ENCODE assay signal across 9 cellular contexts in the genomic region with DNA sequence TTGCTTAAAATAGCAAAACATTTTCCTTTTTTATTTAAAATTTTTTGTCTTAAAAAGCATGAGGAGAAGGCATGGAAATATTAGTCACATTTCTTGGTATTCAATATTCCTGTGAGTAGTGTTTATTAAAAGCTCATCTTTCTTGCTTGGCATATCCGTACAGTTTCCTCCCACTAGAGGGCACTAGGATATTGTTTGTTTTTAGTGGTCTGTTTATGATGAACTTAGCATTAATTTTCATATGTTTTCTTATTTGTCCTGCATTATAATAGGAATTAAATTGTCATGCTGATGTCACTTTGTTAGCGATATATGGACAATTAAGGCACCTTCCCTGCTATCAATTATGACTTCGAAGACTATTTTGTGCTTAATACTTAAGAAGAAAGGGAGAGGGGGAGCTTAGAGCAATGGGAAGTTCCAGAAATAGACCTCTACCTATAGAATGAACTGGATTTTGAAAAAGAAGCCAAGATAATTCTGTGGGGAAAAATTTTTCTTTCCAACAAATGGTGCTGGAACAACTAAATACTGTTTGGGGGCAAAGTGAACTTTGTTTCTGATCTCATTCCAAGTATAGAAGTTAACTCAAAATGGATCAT.
DNase-seq lines count a peak whose midpoint lies in the region; ATAC-seq, FAIRE-seq and TF ChIP-seq lines count a peak whose summit lies in the region.
"Had no signal": no experiment of that assay in that cellular context is flagged by ENCODE, and none has a peak within 500 bp of the region (broad histone marks: within the 10 kb centered on the region; RNA-seq: fewer than 3 reads in every experiment).

No MANE protein-coding gene starts in this region.

- H3K36me3 ChIP-seq in left ventricle myocardium inferior, result no peaks in the 10 kb centered on the region
- no peaks in the 10 kb centered on the region for H3K36me3 ChIP-seq in smooth muscle cell (ENCODE audit: low read depth)

- H2AFZ ChIP-seq in smooth muscle cell (ENCODE audit: low read depth), result no peak overlapping the region

- WGBS in A549 (ENCODE audit: missing lambda C conversion rate), result 9% methylated on average over 3 of the region's 3 CpGs
- 56% methylated on average over 3 of the region's 3 CpGs for WGBS in smooth muscle cell (ENCODE audit: low lambda C conversion rate)

- H3K27ac ChIP-seq in A549, result no peak overlapping the region
- H3K27ac ChIP-seq in left ventricle myocardium inferior (replicated peaks), result no peak overlapping the region
- no peak overlapping the region for H3K27ac ChIP-seq in smooth muscle cell (ENCODE audit: low read depth)

- TF ChIP-seq EP300 in A549 (IDR thresholded peaks at IDR 0.05), result no peak

- H3K4me3 ChIP-seq in A549, result no peak overlapping the region
- no peak overlapping the region for H3K4me3 ChIP-seq in left ventricle myocardium inferior
- no peak overlapping the region for H3K4me3 ChIP-seq in smooth muscle cell

- peaks cover 31% of the 10 kb centered on the region for H3K4me1 Mint-ChIP-seq in activated CD8-positive, alpha-beta T cell treated with anti-CD3 and anti-CD28 coated beads for 36 hours (ENCODE audit: low read depth)
- peaks cover 28% of the 10 kb centered on the region for H3K4me1 Mint-ChIP-seq in activated T-cell treated with anti-CD3 and anti-CD28 coated beads, Interleukin-2, amount 50 U/mL, for 24 hours (ENCODE audit: low read depth)

- peak; percentile 64 to 66; a peak in 4 of 5 replicates for TF ChIP-seq RAD21 in A549 (conservative IDR thresholded peaks at IDR 0.05 in 1 of 2, IDR thresholded peaks at IDR 0.05 in 1 of 2)

- TF ChIP-seq POLR2A in A549 (IDR thresholded peaks at IDR 0.05; ENCODE audit: low read length), result no peak

- POLR2A ChIA-PET in A549 (lab: Yijun Ruan, JAX), result interaction anchor here (0.8 to 1.0 kb wide), 2 partner anchors 24 to 405 kb away, joined by 3 to 4 read pairs; a partner anchor contains a TSS
- POLR2A ChIA-PET in activated CD8-positive, alpha-beta T cell treated with anti-CD3 and anti-CD28 coated beads for 36 hours (lab: Charles Lee), result interaction anchor here (0.8 kb wide), 1 partner anchor 125 kb away, joined by 3 read pairs; no protein-coding TSS in a partner anchor

- H3K27me3 ChIP-seq in left ventricle myocardium inferior (ENCODE audit: low read depth) (no peaks in the 10 kb centered on the region), smooth muscle cell (ENCODE audit: low read depth) (no peaks in the 10 kb centered on the region)

- FAIRE-seq in A549 (lab: Jason Lieb, UNC), result peak; percentile 97
- FAIRE-seq in urothelium cell line (lab: Jason Lieb, UNC), result no peak

- H3K4me3 Mint-ChIP-seq in activated CD8-positive, alpha-beta T cell treated with anti-CD3 and anti-CD28 coated beads for 36 hours, result no peak overlapping the region
- H3K4me3 Mint-ChIP-seq in activated T-cell treated with anti-CD3 and anti-CD28 coated beads, Interleukin-2, amount 50 U/mL, for 24 hours, result no peak overlapping the region
- H3K4me3 Mint-ChIP-seq: central memory CD8-positive, alpha-beta T cell had no signal

- no peaks in the 10 kb centered on the region for H3K27me3 Mint-ChIP-seq in activated CD8-positive, alpha-beta T cell treated with anti-CD3 and anti-CD28 coated beads for 36 hours
- no peaks in the 10 kb centered on the region for H3K27me3 Mint-ChIP-seq in activated T-cell treated with anti-CD3 and anti-CD28 coated beads, Interleukin-2, amount 50 U/mL, for 24 hours
- H3K27me3 Mint-ChIP-seq: central memory CD8-positive, alpha-beta T cell had no signal

- H3K4me2 ChIP-seq in A549 (no peak overlapping the region), smooth muscle cell (no peak overlapping the region)

- no peaks in the 10 kb centered on the region for H4K20me1 ChIP-seq in smooth muscle cell (ENCODE audit: low read depth)

- H3K4me1 ChIP-seq in A549 (no peaks in the 10 kb centered on the region), left ventricle myocardium inferior (no peaks in the 10 kb centered on the region), smooth muscle cell (ENCODE audit: low read depth) (no peaks in the 10 kb centered on the region)

- H3K9ac ChIP-seq in smooth muscle cell (ENCODE audit: low read depth), result no peak overlapping the region

- H3K9me3 Mint-ChIP-seq in activated CD8-positive, alpha-beta T cell treated with anti-CD3 and anti-CD28 coated beads for 36 hours, result no peaks in the 10 kb centered on the region
- no peaks in the 10 kb centered on the region for H3K9me3 Mint-ChIP-seq in activated T-cell treated with anti-CD3 and anti-CD28 coated beads, Interleukin-2, amount 50 U/mL, for 24 hours
- H3K9me3 Mint-ChIP-seq: central memory CD8-positive, alpha-beta T cell had no signal

- no peak overlapping the region for H3K27ac Mint-ChIP-seq in activated CD8-positive, alpha-beta T cell treated with anti-CD3 and anti-CD28 coated beads for 36 hours
- H3K27ac Mint-ChIP-seq in activated T-cell treated with anti-CD3 and anti-CD28 coated beads, Interleukin-2, amount 50 U/mL, for 24 hours, result no peak overlapping the region

- CTCF ChIA-PET in A549 (lab: Yijun Ruan, JAX), result interaction anchor here (0.5 to 5.3 kb wide), 35 partner anchors 10 to 668 kb away, joined by 3 to 29 read pairs (median 4); no protein-coding TSS in a partner anchor
- CTCF ChIA-PET in activated CD8-positive, alpha-beta T cell treated with anti-CD3 and anti-CD28 coated beads for 36 hours (lab: Charles Lee), result interaction anchor here (0.5 to 6.4 kb wide), 25 partner anchors 9 to 265 kb away, joined by 3 to 54 read pairs (median 4); a partner anchor contains a TSS

- no peaks in the 10 kb centered on the region for H3K9me3 ChIP-seq in A549
- H3K9me3 ChIP-seq in left ventricle myocardium inferior (replicated peaks), result no peaks in the 10 kb centered on the region
- H3K9me3 ChIP-seq in smooth muscle cell (replicated peaks; ENCODE audit: low read depth), result no peaks in the 10 kb centered on the region

- H3K79me2 ChIP-seq in smooth muscle cell (ENCODE audit: low read depth), result no peaks in the 10 kb centered on the region

- DNase-seq in A549 (ENCODE audit: low read depth in 1 of 2, low spot score in 1 of 2) (peak; percentile 36 to 57), ELR (ENCODE audit: low read depth) (peak; percentile 65), NCI-H128 (lab: John Stamatoyannopoulos, UW; ENCODE audit: unreplicated experiment) (peak; percentile 28), left ventricle myocardium inferior (no peak), smooth muscle cell (lab: John Stamatoyannopoulos, UW; ENCODE audit: unreplicated experiment) (no peak), urothelium cell line (ENCODE audit: low spot score) (no peak)
- DNase-seq in activated CD8-positive, alpha-beta T cell treated with anti-CD3 and anti-CD28 coated beads for 36 hours, result peak; percentile 16
- DNase-seq in activated T-cell treated with anti-CD3 and anti-CD28 coated beads, Interleukin-2, amount 50 U/mL, for 24 hours, result no peak

- H3F3A ChIP-seq in smooth muscle cell (ENCODE audit: low read depth), result no peaks in the 10 kb centered on the region

- intact Hi-C loops in activated CD8-positive, alpha-beta T cell treated with anti-CD3 and anti-CD28 coated beads for 36 hours (cut with micrococcal nuclease), result loop anchor here (10.0 kb wide), 1 partner anchor 482 kb away; no protein-coding TSS in a partner anchor
- intact Hi-C loops in left ventricle myocardium inferior (cut with micrococcal nuclease), result no loop called here

- peak; percentile 79 for TF ChIP-seq CTCF in A549 (IDR thresholded peaks at IDR 0.05)
- peak; percentile 83 for TF ChIP-seq CTCF in activated CD8-positive, alpha-beta T cell treated with anti-CD3 and anti-CD28 coated beads for 36 hours (IDR thresholded peaks at IDR 0.05)
- TF ChIP-seq CTCF in left ventricle myocardium inferior (IDR thresholded peaks at IDR 0.05; ENCODE audit: borderline replicate concordance), result peak; percentile 77
- TF ChIP-seq CTCF in smooth muscle cell (IDR thresholded peaks at IDR 0.05; ENCODE audit: borderline replicate concordance, insufficient read depth, poor library complexity, severe bottlenecking), result peak; percentile 75

- peaks cover 2% of the 10 kb centered on the region for H3K36me3 Mint-ChIP-seq in activated CD8-positive, alpha-beta T cell treated with anti-CD3 and anti-CD28 coated beads for 36 hours (ENCODE audit: low read depth)
- no peaks in the 10 kb centered on the region for H3K36me3 Mint-ChIP-seq in activated T-cell treated with anti-CD3 and anti-CD28 coated beads, Interleukin-2, amount 50 U/mL, for 24 hours (ENCODE audit: low read depth)

- ATAC-seq in A549, result peak; percentile 62 to 81; a peak in 3 of 6 replicates
- ATAC-seq in activated CD8-positive, alpha-beta T cell treated with anti-CD3 and anti-CD28 coated beads for 36 hours, result peak; percentile 50

TF ChIP-seq in A549, 52 proteins besides CTCF, POLR2A, EP300 and RAD21:
- TF ChIP-seq SMC3 (IDR thresholded peaks at IDR 0.05) (peak; percentile 68), EHMT2 (IDR thresholded peaks at IDR 0.05; ENCODE audit: low read depth) (no peak), KDM1A (IDR thresholded peaks at IDR 0.05; ENCODE audit: low read depth) (no peak), ZC3H11A (IDR thresholded peaks at IDR 0.05) (no peak)

Comparison
In these comparisons a context has a peak if more than half of its experiments do, and no peak if none do; other contexts are left out.
1. DNase-seq: peak in A549 (2 of 2), ELR (single experiment), NCI-H128 (single experiment) and activated CD8-positive, alpha-beta T cell treated with anti-CD3 and anti-CD28 coated beads for 36 hours (single experiment); none in left ventricle myocardium inferior (single experiment), smooth muscle cell (single experiment), urothelium cell line (single experiment) and activated T-cell treated with anti-CD3 and anti-CD28 coated beads, Interleukin-2, amount 50 U/mL, for 24 hours (single experiment).
2. Peak in every context shown above with its lines, with median percentiles within 50 percentile points of each other: CTCF ChIP-seq.